ENCODE assay signal across 11 cellular contexts in the genomic region with DNA sequence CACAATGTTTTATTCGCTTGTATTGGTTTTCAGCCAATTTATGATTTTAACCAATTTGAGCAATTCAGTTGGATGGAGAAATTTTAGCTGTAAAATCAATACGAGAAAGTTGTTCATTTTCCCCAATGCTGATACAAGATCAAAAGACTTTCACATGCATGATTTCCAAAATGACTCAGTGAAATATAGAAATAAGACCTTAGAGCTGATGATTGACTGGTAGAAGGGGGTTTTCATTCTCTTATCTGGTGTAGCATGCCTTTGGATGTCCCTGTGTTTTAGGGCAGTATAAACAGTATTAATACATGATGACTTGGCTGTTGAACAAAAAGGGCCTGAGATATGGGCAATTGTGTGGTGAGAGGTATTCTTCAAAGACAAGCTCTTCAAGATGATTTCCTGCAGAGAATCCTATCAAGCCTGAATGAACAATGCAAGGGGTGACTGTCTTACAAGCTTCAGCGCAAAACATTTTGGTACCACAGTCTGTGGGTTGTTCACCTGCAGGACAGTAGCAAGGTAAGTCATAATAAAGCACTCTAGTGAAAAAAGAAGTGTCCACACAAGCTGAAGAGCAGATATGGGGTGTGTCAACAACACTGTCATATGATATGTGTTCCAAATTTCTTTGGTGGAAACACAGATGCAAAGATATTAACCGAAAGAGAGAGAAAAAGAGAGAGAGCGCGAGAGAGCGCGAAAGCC.
DNase-seq lines count a peak whose midpoint lies in the region; ATAC-seq lines count a peak whose summit lies in the region.
"Had no signal": no experiment of that assay in that cellular context is flagged by ENCODE, and none has a peak within 500 bp of the region (broad histone marks: within the 10 kb centered on the region; RNA-seq: fewer than 3 reads in every experiment).

No MANE protein-coding gene starts in this region.

- ATAC-seq in HG03066 (IDR thresholded peaks at IDR 0.05; ENCODE audit: low read depth, unreplicated experiment): peak; percentile 22
- ATAC-seq in stimulated activated memory B cell treated with anti-CD40 and anti-IgM and Interleukin-4, amounts not matched to agents 10 μg/mL and 1 μg/mL and 100 μg/mL, for 72 hours: peak; percentile 50
- ATAC-seq: body of pancreas had no signal

- H3K36me3 Mint-ChIP-seq in activated CD4-positive, alpha-beta T cell treated with anti-CD3 and anti-CD28 coated beads, Interleukin-2, amount 10 ng/mL, durations not matched to agents 24 days and 14 days (ENCODE audit: low read depth): no peaks in the 10 kb centered on the region
- H3K36me3 Mint-ChIP-seq in activated naive CD4-positive, alpha-beta T cell treated with anti-CD3 and anti-CD28 coated beads, Interleukin-2, amount 50 U/mL, for 24 hours: peaks cover 2% of the 10 kb centered on the region
- H3K36me3 Mint-ChIP-seq in stimulated activated memory B cell treated with anti-CD40 and anti-IgM and Interleukin-4, amounts not matched to agents 10 μg/mL and 1 μg/mL and 100 μg/mL, for 72 hours: no peaks in the 10 kb centered on the region

- peak overlapping the region; percentile 72 for H3K4me3 Mint-ChIP-seq in activated CD4-positive, alpha-beta T cell treated with anti-CD3 and anti-CD28 coated beads, Interleukin-2, amount 10 ng/mL, durations not matched to agents 24 days and 14 days
- peak overlapping the region; percentile 47 for H3K4me3 Mint-ChIP-seq in activated naive CD4-positive, alpha-beta T cell treated with anti-CD3 and anti-CD28 coated beads, Interleukin-2, amount 50 U/mL, for 24 hours
- peak overlapping the region; percentile 60 for H3K4me3 Mint-ChIP-seq in stimulated activated memory B cell treated with anti-CD40 and anti-IgM and Interleukin-4, amounts not matched to agents 10 μg/mL and 1 μg/mL and 100 μg/mL, for 72 hours

- H3K9me3 Mint-ChIP-seq in activated CD4-positive, alpha-beta T cell treated with anti-CD3 and anti-CD28 coated beads, Interleukin-2, amount 10 ng/mL, durations not matched to agents 24 days and 14 days: peaks cover 20% of the 10 kb centered on the region
- peaks cover 6% of the 10 kb centered on the region for H3K9me3 Mint-ChIP-seq in activated naive CD4-positive, alpha-beta T cell treated with anti-CD3 and anti-CD28 coated beads, Interleukin-2, amount 50 U/mL, for 24 hours
- no peaks in the 10 kb centered on the region for H3K9me3 Mint-ChIP-seq in stimulated activated memory B cell treated with anti-CD40 and anti-IgM and Interleukin-4, amounts not matched to agents 10 μg/mL and 1 μg/mL and 100 μg/mL, for 72 hours

- H3K27me3 Mint-ChIP-seq in activated CD4-positive, alpha-beta T cell treated with anti-CD3 and anti-CD28 coated beads, Interleukin-2, amount 10 ng/mL, durations not matched to agents 24 days and 14 days: peaks cover 43% of the 10 kb centered on the region
- no peaks in the 10 kb centered on the region for H3K27me3 Mint-ChIP-seq in activated naive CD4-positive, alpha-beta T cell treated with anti-CD3 and anti-CD28 coated beads, Interleukin-2, amount 50 U/mL, for 24 hours
- no peaks in the 10 kb centered on the region for H3K27me3 Mint-ChIP-seq in stimulated activated memory B cell treated with anti-CD40 and anti-IgM and Interleukin-4, amounts not matched to agents 10 μg/mL and 1 μg/mL and 100 μg/mL, for 72 hours

- peaks cover 38% of the 10 kb centered on the region for H3K4me1 Mint-ChIP-seq in activated CD4-positive, alpha-beta T cell treated with anti-CD3 and anti-CD28 coated beads, Interleukin-2, amount 10 ng/mL, durations not matched to agents 24 days and 14 days
- peaks cover 54% of the 10 kb centered on the region for H3K4me1 Mint-ChIP-seq in activated naive CD4-positive, alpha-beta T cell treated with anti-CD3 and anti-CD28 coated beads, Interleukin-2, amount 50 U/mL, for 24 hours
- peaks cover 32% of the 10 kb centered on the region for H3K4me1 Mint-ChIP-seq in stimulated activated memory B cell treated with anti-CD40 and anti-IgM and Interleukin-4, amounts not matched to agents 10 μg/mL and 1 μg/mL and 100 μg/mL, for 72 hours

- intact Hi-C loops in activated CD4-positive, alpha-beta T cell treated with anti-CD3 and anti-CD28 coated beads, Interleukin-2, amount 10 ng/mL, durations not matched to agents 24 days and 14 days (cut with micrococcal nuclease): loop anchor here (1.0 to 10.0 kb wide), 11 partner anchors 9 to 1260 kb away; a partner anchor contains a TSS

- H3K27ac Mint-ChIP-seq in activated CD4-positive, alpha-beta T cell treated with anti-CD3 and anti-CD28 coated beads, Interleukin-2, amount 10 ng/mL, durations not matched to agents 24 days and 14 days: peak overlapping the region; percentile 14
- H3K27ac Mint-ChIP-seq in activated naive CD4-positive, alpha-beta T cell treated with anti-CD3 and anti-CD28 coated beads, Interleukin-2, amount 50 U/mL, for 24 hours: peak overlapping the region; percentile 52
- H3K27ac Mint-ChIP-seq in stimulated activated memory B cell treated with anti-CD40 and anti-IgM and Interleukin-4, amounts not matched to agents 10 μg/mL and 1 μg/mL and 100 μg/mL, for 72 hours: peak overlapping the region; percentile 75

- peak; percentile 62 for DNase-seq in activated CD4-positive, alpha-beta T cell treated with anti-CD3 and anti-CD28 coated beads, Interleukin-2, amount 10 ng/mL, durations not matched to agents 24 days and 14 days
- DNase-seq in activated CD4-positive, alpha-beta T cell treated with anti-CD3 and anti-CD28 coated beads for 48 hours: no peak
- DNase-seq in Kasumi-1 (lab: John Stamatoyannopoulos, UW) (no peak), A172 (ENCODE audit: low spot score) (no peak), HK-2 (ENCODE audit: unreplicated experiment) (no peak)
- DNase-seq: body of pancreas; right cardiac atrium; stimulated activated CD8-positive, alpha-beta memory T cell treated with anti-CD3 and anti-CD28 coated beads, Interleukin-4, amount 100 ng/mL, for 48 hours had no signal

Comparison
In these comparisons a context has a peak if more than half of its experiments do, and no peak if none do; other contexts are left out.
1. H3K27ac Mint-ChIP-seq: peak in every context shown above with its lines; median percentile 75 in stimulated activated memory B cell treated with anti-CD40 and anti-IgM and Interleukin-4, amounts not matched to agents 10 μg/mL and 1 μg/mL and 100 μg/mL, for 72 hours; 52 in activated naive CD4-positive, alpha-beta T cell treated with anti-CD3 and anti-CD28 coated beads, Interleukin-2, amount 50 U/mL, for 24 hours; 14 in activated CD4-positive, alpha-beta T cell treated with anti-CD3 and anti-CD28 coated beads, Interleukin-2, amount 10 ng/mL, durations not matched to agents 24 days and 14 days.